Comparison of ENCODE assay signal across 22 cellular contexts in genomic region chr3:160141485-160142185, GRCh38.
"Had no signal": no experiment of that assay in that cellular context is flagged by ENCODE, and none has a peak within 500 bp of the region (broad histone marks: within the 10 kb centered on the region; RNA-seq: fewer than 3 reads in every experiment).

No MANE protein-coding gene starts in this region.

- H3K4me2 ChIP-seq: hepatocyte had no signal

- H3K27me3 Mint-ChIP-seq: activated CD8-positive, alpha-beta T cell treated with anti-CD3 and anti-CD28 coated beads for 36 hours had no signal

- H3K27me3 ChIP-seq: brain microvascular endothelial cell, hepatocyte, neutrophil, pancreas, suprapubic skin, transverse colon, vagina had no signal

- H3K4me1 Mint-ChIP-seq: activated naive CD8-positive, alpha-beta T cell treated with anti-CD3 and anti-CD28 coated beads, Interleukin-2, amount 10 ng/mL, durations not matched to agents 7 days and 5 days; naive thymus-derived CD8-positive, alpha-beta T cell had no signal

- H3K4me3 ChIP-seq: hepatocyte, pancreas, suprapubic skin, transverse colon, vagina had no signal

- H3K4me1 ChIP-seq: pancreas, suprapubic skin, transverse colon, vagina had no signal

- H2AFZ ChIP-seq: hepatocyte had no signal

- H3K79me2 ChIP-seq: hepatocyte had no signal

- H3K9me3 ChIP-seq: neutrophil, pancreas, suprapubic skin, vagina had no signal

- H3K36me3 Mint-ChIP-seq: activated naive CD8-positive, alpha-beta T cell treated with anti-CD3 and anti-CD28 coated beads, Interleukin-2, amount 10 ng/mL, durations not matched to agents 7 days and 5 days had no signal

- DNase-seq: activated CD4-positive, alpha-beta T cell treated with anti-CD3 and anti-CD28 coated beads, Interleukin-2, amount 10 ng/mL, durations not matched to agents 24 days and 14 days; activated CD4-positive, CD25-positive, alpha-beta regulatory T cell; activated CD8-positive, alpha-beta T cell treated with anti-CD3 and anti-CD28 coated beads for 36 hours; activated naive CD4-positive, alpha-beta T cell treated with Interleukin-2 at 50 U/mL for 16 hours; activated naive CD8-positive, alpha-beta T cell treated with anti-CD3 and anti-CD28 coated beads, Interleukin-2, amount 10 ng/mL, durations not matched to agents 7 days and 5 days; activated T-cell treated with anti-CD3 and anti-CD28 coated beads, Interleukin-2, amount 50 U/mL, for 1 hour; brain microvascular endothelial cell; central memory CD4-positive, alpha-beta T cell; left cardiac atrium; naive thymus-derived CD8-positive, alpha-beta T cell; pancreas; stimulated activated CD4-positive, alpha-beta T cell treated with anti-CD3 and anti-CD28 coated beads, Interleukin-2, amount 100 ng/mL, for 24 hours; T-helper 1 cell; T1000; transverse colon had no signal

- H3K4me3 Mint-ChIP-seq: activated CD4-positive, alpha-beta T cell treated with anti-CD3 and anti-CD28 coated beads, Interleukin-2, amount 10 ng/mL, durations not matched to agents 24 days and 14 days; activated CD8-positive, alpha-beta T cell treated with anti-CD3 and anti-CD28 coated beads for 36 hours; activated naive CD8-positive, alpha-beta T cell treated with anti-CD3 and anti-CD28 coated beads, Interleukin-2, amount 10 ng/mL, durations not matched to agents 7 days and 5 days; naive thymus-derived CD8-positive, alpha-beta T cell; stimulated activated naive CD8-positive, alpha-beta T cell treated with anti-CD3 and anti-CD28 coated beads, Interleukin-15, amount 100 ng/mL, for 72 hours had no signal

- ATAC-seq: esophagus mucosa; left cardiac atrium; naive thymus-derived CD8-positive, alpha-beta T cell; pancreas had no signal

- H3K36me3 ChIP-seq: brain microvascular endothelial cell, neutrophil, pancreas, suprapubic skin, transverse colon, vagina had no signal

- H3K27ac Mint-ChIP-seq: activated CD4-positive, alpha-beta T cell treated with anti-CD3 and anti-CD28 coated beads, Interleukin-2, amount 10 ng/mL, durations not matched to agents 24 days and 14 days; activated CD8-positive, alpha-beta T cell treated with anti-CD3 and anti-CD28 coated beads for 36 hours; activated naive CD8-positive, alpha-beta T cell treated with anti-CD3 and anti-CD28 coated beads, Interleukin-2, amount 10 ng/mL, durations not matched to agents 7 days and 5 days; activated T-helper 2 cell treated with anti-CD3 and anti-CD28 coated beads, Interferon-gamma antibody, Interleukin-2, Interleukin-4, amounts not matched to agents 10 μg/mL and 5 μg/mL and 100 μg/mL, durations not matched to agents 14 hours and 24 hours and 36 hours; naive thymus-derived CD8-positive, alpha-beta T cell; stimulated activated naive CD8-positive, alpha-beta T cell treated with anti-CD3 and anti-CD28 coated beads, Interleukin-15, amount 100 ng/mL, for 72 hours had no signal

- H3K27ac ChIP-seq: brain microvascular endothelial cell, hepatocyte, neutrophil, pancreas, suprapubic skin, transverse colon, vagina had no signal
